Comparison of ENCODE assay signal across 21 cellular contexts in the genomic region with DNA sequence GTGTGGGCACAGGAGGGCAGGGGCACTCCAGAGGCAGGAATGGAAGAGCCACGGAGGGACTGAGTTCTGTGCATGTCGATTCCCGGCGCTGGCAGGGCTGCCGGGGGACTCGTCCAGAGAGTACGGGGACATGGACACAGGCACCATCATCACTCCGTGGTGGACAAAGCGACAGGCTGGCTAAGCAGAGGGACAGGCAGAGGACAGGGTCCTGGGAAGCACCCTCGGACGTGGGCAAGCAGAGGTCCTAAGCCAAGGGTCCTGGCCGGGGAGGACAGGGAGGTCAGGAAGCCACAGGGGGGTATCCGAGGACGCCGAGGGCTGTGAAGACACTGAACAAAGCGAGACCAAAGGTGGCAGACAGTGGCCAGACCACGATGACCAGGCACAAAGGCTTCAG. TPM values are rescaled to one million over a fixed set of nuclear protein-coding genes. Genes with fewer than 3 reads are reported as not detected.
DNase-seq lines count a peak whose midpoint lies in the region; ATAC-seq and TF ChIP-seq lines count a peak whose summit lies in the region.
"Had no signal": no experiment of that assay in that cellular context is flagged by ENCODE, and none has a peak within 500 bp of the region (broad histone marks: within the 10 kb centered on the region; RNA-seq: fewer than 3 reads in every experiment).

No MANE protein-coding gene starts in this region.

- no peaks in the 10 kb centered on the region for H3K9me3 ChIP-seq in left ventricle myocardium inferior (replicated peaks)
- no peaks in the 10 kb centered on the region for H3K9me3 ChIP-seq in Caco-2
- H3K9me3 ChIP-seq in neural progenitor cell (ENCODE audit: low read depth) = no peaks in the 10 kb centered on the region
- H3K9me3 ChIP-seq in osteoblast (ENCODE audit: low read depth, low read length) = no peaks in the 10 kb centered on the region
- H3K9me3 ChIP-seq: BE2C, BLaER1 had no signal

- H3K27ac Mint-ChIP-seq in Caco-2 (ENCODE audit: unreplicated experiment) (peak overlapping the region; percentile 25), neural progenitor cell (peak overlapping the region; percentile 42)
- H3K27ac Mint-ChIP-seq: CD14-positive monocyte; CD4-positive, alpha-beta memory T cell; CD4-positive, CD25-positive, alpha-beta regulatory T cell; CD8-positive, alpha-beta memory T cell had no signal

- CTCF ChIA-PET in Caco-2 (lab: Charles Lee) = no interaction called here

- intact Hi-C loops in left ventricle myocardium superior (cut with micrococcal nuclease) (no loop called here), left ventricle myocardium inferior (cut with micrococcal nuclease) (no loop called here), Caco-2 (cut with micrococcal nuclease; ENCODE audit: unreplicated experiment) (no loop called here)

- H4K20me1 ChIP-seq in neural progenitor cell (ENCODE audit: low read depth) = no peaks in the 10 kb centered on the region
- no peaks in the 10 kb centered on the region for H4K20me1 ChIP-seq in osteoblast (ENCODE audit: insufficient read depth, low read length)
- H4K20me1 ChIP-seq: BLaER1 had no signal

- no TSS peak for BruUV-seq in Caco-2 (replicated peaks; lab: Mats Ljungman, UMichigan)

- H3K27ac ChIP-seq in left ventricle myocardium inferior (replicated peaks) (no peak overlapping the region), neural progenitor cell (no peak overlapping the region), osteoblast (ENCODE audit: low read depth, low read length) (no peak overlapping the region)
- H3K27ac ChIP-seq: BLaER1 had no signal

- H3K9me3 Mint-ChIP-seq in Caco-2 (ENCODE audit: unreplicated experiment) = no peaks in the 10 kb centered on the region
- no peaks in the 10 kb centered on the region for H3K9me3 Mint-ChIP-seq in neural progenitor cell
- H3K9me3 Mint-ChIP-seq: CD8-positive, alpha-beta memory T cell had no signal

- peaks cover 60% of the 10 kb centered on the region for H3K27me3 ChIP-seq in left ventricle myocardium inferior (ENCODE audit: low read depth)
- no peaks in the 10 kb centered on the region; the same call in 1 of the 2 replicates for H3K27me3 ChIP-seq in Caco-2 (replicated peaks; ENCODE audit: control insufficient read depth, insufficient read depth, low read length)
- no peaks in the 10 kb centered on the region for H3K27me3 ChIP-seq in neural progenitor cell
- peaks cover 13% of the 10 kb centered on the region for H3K27me3 ChIP-seq in osteoblast (ENCODE audit: insufficient read depth, low read length)
- H3K27me3 ChIP-seq: BLaER1 had no signal

- no peak overlapping the region for H3K9ac ChIP-seq in neural progenitor cell
- H3K9ac ChIP-seq: BLaER1 had no signal

- no peak overlapping the region for H3K4me3 ChIP-seq in left ventricle myocardium inferior
- H3K4me3 ChIP-seq in Caco-2 (ENCODE audit: low read depth, low read length) = no peak overlapping the region
- no peak overlapping the region for H3K4me3 ChIP-seq in neural progenitor cell
- H3K4me3 ChIP-seq in osteoblast (ENCODE audit: insufficient read depth, low read length) = no peak overlapping the region
- H3K4me3 ChIP-seq: BLaER1 had no signal

- H3K4me2 ChIP-seq in neural progenitor cell (no peak overlapping the region), osteoblast (ENCODE audit: insufficient read depth, low read length) (no peak overlapping the region)
- H3K4me2 ChIP-seq: BLaER1 had no signal

- H3K36me3 ChIP-seq in left ventricle myocardium inferior (no peaks in the 10 kb centered on the region), Caco-2 (ENCODE audit: control insufficient read depth, insufficient read depth, low read length) (no peaks in the 10 kb centered on the region), neural progenitor cell (no peaks in the 10 kb centered on the region), osteoblast (ENCODE audit: insufficient read depth, low read length) (no peaks in the 10 kb centered on the region)
- H3K36me3 ChIP-seq: BE2C, BLaER1 had no signal

- POLR2A ChIA-PET in Caco-2 (lab: Charles Lee) = no interaction called here

- no peak for TF ChIP-seq CTCF in left ventricle myocardium inferior (IDR thresholded peaks at IDR 0.05; ENCODE audit: borderline replicate concordance)
- no peak for TF ChIP-seq CTCF in Caco-2 (IDR thresholded peaks at IDR 0.05; ENCODE audit: insufficient read depth in 1 of 2, low read depth in 1 of 2, low read length in 1 of 2, severe bottlenecking in 1 of 2, unreplicated experiment in 1 of 2)
- no peak for TF ChIP-seq CTCF in neural progenitor cell (IDR thresholded peaks at IDR 0.05)
- no peak for TF ChIP-seq CTCF in osteoblast (IDR thresholded peaks at IDR 0.05; ENCODE audit: extremely low read depth, low read depth, low read length)

- H3F3A ChIP-seq in neural progenitor cell (ENCODE audit: low read depth) = no peaks in the 10 kb centered on the region

- no peaks in the 10 kb centered on the region for H3K79me2 ChIP-seq in neural progenitor cell (ENCODE audit: low read depth)
- H3K79me2 ChIP-seq in osteoblast (ENCODE audit: insufficient read depth, low read length) = no peaks in the 10 kb centered on the region

- H3K36me3 Mint-ChIP-seq in Caco-2 (ENCODE audit: insufficient read depth, unreplicated experiment) = no peaks in the 10 kb centered on the region
- H3K36me3 Mint-ChIP-seq in neural progenitor cell = no peaks in the 10 kb centered on the region
- H3K36me3 Mint-ChIP-seq: CD14-positive monocyte; CD4-positive, alpha-beta memory T cell; CD4-positive, CD25-positive, alpha-beta regulatory T cell; CD8-positive, alpha-beta memory T cell had no signal

- H3K4me3 Mint-ChIP-seq in Caco-2 (ENCODE audit: unreplicated experiment) (no peak overlapping the region), neural progenitor cell (no peak overlapping the region)
- H3K4me3 Mint-ChIP-seq: CD14-positive monocyte; CD4-positive, alpha-beta memory T cell; CD4-positive, CD25-positive, alpha-beta regulatory T cell; CD8-positive, alpha-beta memory T cell had no signal

- in situ Hi-C loops in KBM-7 (cut with MboI; ENCODE audit: low pct_unique_long_range_greater_than_20kb, low sequenced_read_pairs) = no loop called here

- no peak overlapping the region for H2AFZ ChIP-seq in neural progenitor cell (replicated peaks)
- no peak overlapping the region for H2AFZ ChIP-seq in osteoblast (ENCODE audit: low read length)

- H3K4me1 ChIP-seq in left ventricle myocardium inferior (peaks cover 3% of the 10 kb centered on the region), Caco-2 (no peaks in the 10 kb centered on the region), neural progenitor cell (no peaks in the 10 kb centered on the region), osteoblast (ENCODE audit: insufficient read depth, low read length) (no peaks in the 10 kb centered on the region)
- H3K4me1 ChIP-seq: BE2C had no signal

- H3K27me3 Mint-ChIP-seq in Caco-2 (ENCODE audit: insufficient read depth, unreplicated experiment) (peaks cover 18% of the 10 kb centered on the region), neural progenitor cell (ENCODE audit: insufficient read depth, low read depth) (peaks cover 16% of the 10 kb centered on the region)

- DNase-seq in left ventricle myocardium superior = peak; percentile 17
- DNase-seq in left ventricle myocardium inferior = no peak
- no peak for DNase-seq in Caco-2
- DNase-seq in neural progenitor cell (ENCODE audit: low spot score) = no peak
- peak; percentile 18 for DNase-seq in osteoblast (ENCODE audit: insufficient read length, low spot score, missing footprints)
- no peak for DNase-seq in H4 (ENCODE audit: low spot score)
- DNase-seq in KBM-7 = no peak
- DNase-seq: 8988T; ACHN; BE2C; C1 segment of cervical spinal cord; Calu3; CD4-positive, alpha-beta memory T cell; CD4-positive, CD25-positive, alpha-beta regulatory T cell; CD8-positive, alpha-beta memory T cell; COR-L47; DMS79 treated with DMSO at 0.1 percent for 48 hours; GF-D8 had no signal

- H3K4me1 Mint-ChIP-seq in Caco-2 (ENCODE audit: low read depth, unreplicated experiment) (no peaks in the 10 kb centered on the region), neural progenitor cell (peaks cover 3% of the 10 kb centered on the region)
- H3K4me1 Mint-ChIP-seq: CD14-positive monocyte; CD4-positive, alpha-beta memory T cell; CD4-positive, CD25-positive, alpha-beta regulatory T cell; CD8-positive, alpha-beta memory T cell had no signal

- ATAC-seq in left ventricle myocardium superior = no peak

RNA-seq across cellular contexts. Expression of a gene that starts 44.3 kb away (rescaled TPM):
- not detected for total RNA-seq in left ventricle myocardium superior
- not detected for total RNA-seq in left ventricle myocardium inferior
- 0.30 and 0.34 TPM in 2 replicates for total RNA-seq in Caco-2 (2022)
- total RNA-seq in neural progenitor cell (ENCODE audit: low replicate concordance) = not detected in 2 replicates
- total RNA-seq in osteoblast = not detected in 2 replicates
- total RNA-seq in H4 (2014; rRNA removed; shearing (Covaris generic)) = not detected in 2 replicates
- total RNA-seq: A673; Calu3; CD4-positive, CD25-positive, alpha-beta regulatory T cell had no signal

Comparison
In these comparisons a context has a peak if more than half of its experiments do, and no peak if none do; other contexts are left out.
1. DNase-seq: peak in left ventricle myocardium superior (single experiment) and osteoblast (single experiment); none in left ventricle myocardium inferior (single experiment), Caco-2 (0 of 2), neural progenitor cell (single experiment), H4 (single experiment) and KBM-7 (single experiment).